30 cellular contexts compared by ENCODE assay signal in genomic region chr14:99716850-99717681, GRCh38. TPM values are rescaled to one million over a fixed set of nuclear protein-coding genes. Genes with fewer than 3 reads are reported as not detected.
DNase-seq lines count a peak whose midpoint lies in the region; ATAC-seq, FAIRE-seq and TF ChIP-seq lines count a peak whose summit lies in the region.
"Had no signal": no experiment of that assay in that cellular context is flagged by ENCODE, and none has a peak within 500 bp of the region (broad histone marks: within the 10 kb centered on the region; RNA-seq: fewer than 3 reads in every experiment).

No MANE protein-coding gene starts in this region.

- H3K4me2 ChIP-seq in BLaER1 treated with 17β-estradiol and CSF1 and Interleukin-3, amounts not matched to agents 10 nM and 100 nM, result peak overlapping the region in 7 of 11 experiments; percentile 44 to 88 (median 79); a peak in 14 of 22 replicates
- H3K4me2 ChIP-seq in H1 (ENCODE audit: insufficient read depth in 1 of 2, low read depth in 2 of 2, low read length in 2 of 2), result no peak overlapping the region
- no peak overlapping the region for H3K4me2 ChIP-seq in neuronal stem cell (ENCODE audit: insufficient read depth, low read length, poor library complexity, severe bottlenecking)

- H4K91ac ChIP-seq in H1 (replicated peaks; ENCODE audit: insufficient read length, low read length) (no peak overlapping the region), neuronal stem cell (ENCODE audit: low read depth, low read length, poor library complexity) (no peak overlapping the region)

- no peak for ATAC-seq in GM18511 (IDR thresholded peaks at IDR 0.05; ENCODE audit: unreplicated experiment)
- ATAC-seq: foreskin keratinocyte, T-cell had no signal

- peaks cover 4 to 40% (median 36%) of the 10 kb centered on the region in 10 experiments; a peak in 18 of 20 replicates for H3K4me1 ChIP-seq in BLaER1 treated with 17β-estradiol and CSF1 and Interleukin-3, amounts not matched to agents 10 nM and 100 nM
- H3K4me1 ChIP-seq in H1 (replicated peaks in 1 of 4; ENCODE audit: control insufficient read depth in 3 of 4, insufficient read depth in 4 of 4, low read length in 3 of 4), result peaks cover 0 to 2% (median 0%) of the 10 kb centered on the region in 4 experiments; a peak in 3 of 7 replicates
- peaks cover 0 to under 1% of the 10 kb centered on the region in 2 donors for H3K4me1 ChIP-seq in neuronal stem cell (ENCODE audit: control insufficient read depth in 2 of 2, insufficient read depth in 1 of 2, low read depth in 1 of 2, low read length in 2 of 2)
- H3K4me1 ChIP-seq in prostate gland (replicated peaks), result no peaks in the 10 kb centered on the region
- H3K4me1 ChIP-seq: esophagus squamous epithelium, foreskin keratinocyte, HAP-1, suprapubic skin had no signal

- CTCF ChIA-PET in H1 (lab: Charles Lee; ENCODE audit: partially characterized antibody), result interaction anchor here (0.6 to 5.1 kb wide), 8 partner anchors 13 to 230 kb away, joined by 3 to 36 read pairs (median 3); no protein-coding TSS in a partner anchor

- H3K14ac ChIP-seq in H1 (ENCODE audit: insufficient read length), result no peak overlapping the region
- H3K14ac ChIP-seq in neuronal stem cell (ENCODE audit: low read length), result peak overlapping the region; percentile 95

- H3K27ac ChIP-seq in BLaER1 treated with 17β-estradiol and CSF1 and Interleukin-3, amounts not matched to agents 10 nM and 100 nM, result peak overlapping the region in 2 of 11 experiments; percentile 75 to 77; a peak in 2 of 22 replicates
- H3K27ac ChIP-seq in H1 (ENCODE audit: low read depth, low read length) (no peak overlapping the region), neuronal stem cell (replicated peaks; ENCODE audit: low read length) (no peak overlapping the region), prostate gland (no peak overlapping the region)
- H3K27ac ChIP-seq: cardiac muscle cell, esophagus squamous epithelium, foreskin keratinocyte, HL-60, suprapubic skin had no signal

- H3K27me3 ChIP-seq in BLaER1 treated with 17β-estradiol and CSF1 and Interleukin-3, amounts not matched to agents 10 nM and 100 nM, result no peaks in the 10 kb centered on the region
- no peaks in the 10 kb centered on the region for H3K27me3 ChIP-seq in H7 (ENCODE audit: control insufficient read depth, insufficient read depth, low read length)
- H3K27me3 ChIP-seq in H1 (replicated peaks in 1 of 4; ENCODE audit: control insufficient read depth in 3 of 4, extremely low read depth in 1 of 4, insufficient read depth in 3 of 4, low read length in 3 of 4), result no peaks in the 10 kb centered on the region
- no peaks in the 10 kb centered on the region for H3K27me3 ChIP-seq in neuronal stem cell (ENCODE audit: control insufficient read depth in 3 of 3, insufficient read depth in 3 of 3, low read depth in 1 of 3, low read length in 3 of 3)
- H3K27me3 ChIP-seq in prostate gland (replicated peaks; ENCODE audit: insufficient read depth), result no peaks in the 10 kb centered on the region
- H3K27me3 ChIP-seq: cardiac muscle cell, esophagus squamous epithelium, suprapubic skin had no signal

- H2BK15ac ChIP-seq in H1 (ENCODE audit: low read length), result no peak overlapping the region
- peak overlapping the region; percentile 45 for H2BK15ac ChIP-seq in neuronal stem cell (ENCODE audit: low read length)

- no peaks in the 10 kb centered on the region for H3K79me2 ChIP-seq in H1 (ENCODE audit: control insufficient read depth in 1 of 2, insufficient read depth in 2 of 2, low read length in 2 of 2)

- H2BK20ac ChIP-seq in H1 (ENCODE audit: low read length), result no peak overlapping the region

- POLR2A ChIA-PET in H1 (lab: Charles Lee; ENCODE audit: partially characterized antibody), result interaction anchor here (1.2 kb wide), 1 partner anchor 173 kb away, joined by 3 read pairs; no protein-coding TSS in a partner anchor

- WGBS in H1 (ENCODE audit: extremely low coverage in 1 of 2, insufficient coverage in 1 of 2, insufficient read length in 1 of 2, insufficient replicate concordance in 2 of 2, low coverage in 1 of 2, low lambda C conversion rate in 2 of 2, missing lambda C conversion rate in 1 of 2), 2 experiments, result 94% methylated on average over 14 of the region's 14 CpGs; no CpG with 5 or more reads in 1 of the 2 experiments
- no CpG with 5 or more reads among the region's 14 CpGs for WGBS in neuronal stem cell (ENCODE audit: extremely low coverage in 2 of 2, insufficient read length in 2 of 2, insufficient replicate concordance in 1 of 2), 2 donors
- 92% methylated on average over 14 of the region's 14 CpGs for WGBS in prostate gland

- TF ChIP-seq CTCF in H1 (IDR thresholded peaks at IDR 0.05; ENCODE audit: control extremely low read depth in 1 of 3, insufficient read depth in 1 of 3, low read depth in 1 of 3, low read length in 3 of 3) (no peak), prostate gland (IDR thresholded peaks at IDR 0.05) (no peak)

- TF ChIP-seq EP300 in H1 (IDR thresholded peaks at IDR 0.05; ENCODE audit: borderline replicate concordance in 1 of 2, low read depth in 2 of 2, low read length in 2 of 2), result no peak

- H4K8ac ChIP-seq in H1 (ENCODE audit: extremely low read depth, insufficient read depth, low read length) (peak overlapping the region; percentile 11; the same call in 1 of the 2 replicates), neuronal stem cell (ENCODE audit: low read depth, low read length) (no peak overlapping the region)

- H3K9me3 ChIP-seq in BLaER1 treated with 17β-estradiol and CSF1 and Interleukin-3, amounts not matched to agents 10 nM and 100 nM (replicated peaks in 1 of 11), result peaks cover 0 to 9% (median 5%) of the 10 kb centered on the region in 11 experiments; a peak in 5 of 22 replicates
- H3K9me3 ChIP-seq in H1 (ENCODE audit: insufficient read depth in 2 of 2, low read depth in 1 of 2, low read length in 1 of 2) (no peaks in the 10 kb centered on the region; a peak in 1 of 4 replicates), neuronal stem cell (replicated peaks in 1 of 2; ENCODE audit: control insufficient read depth in 2 of 2, insufficient read depth in 1 of 2, low read depth in 1 of 2, low read length in 2 of 2) (peaks cover 0 to 3% of the 10 kb centered on the region in 2 donors), prostate gland (no peaks in the 10 kb centered on the region)
- H3K9me3 ChIP-seq: esophagus squamous epithelium, HAP-1, suprapubic skin had no signal

- no peak for FAIRE-seq in H1 (lab: Jason Lieb, UNC)
- FAIRE-seq: astrocyte, D721Med, GM18507 had no signal

- no peak overlapping the region for H3K4me3 ChIP-seq in BLaER1 treated with 17β-estradiol and CSF1 and Interleukin-3, amounts not matched to agents 10 nM and 100 nM
- H3K4me3 ChIP-seq in H7 (ENCODE audit: insufficient read depth, low read depth, low read length), result no peak overlapping the region
- H3K4me3 ChIP-seq in H1 (ENCODE audit: extremely low read depth in 1 of 4, insufficient read depth in 2 of 4, low read depth in 3 of 4, low read length in 4 of 4), result no peak overlapping the region
- H3K4me3 ChIP-seq in neuronal stem cell (ENCODE audit: low read length in 2 of 2), result no peak overlapping the region
- H3K4me3 ChIP-seq in prostate gland, result no peak overlapping the region
- H3K4me3 ChIP-seq: cardiac muscle cell, esophagus squamous epithelium, HAP-1, suprapubic skin had no signal

- no peaks in the 10 kb centered on the region for H4K20me1 ChIP-seq in BLaER1 treated with 17β-estradiol and CSF1 and Interleukin-3, amounts not matched to agents 10 nM and 100 nM
- H4K20me1 ChIP-seq in H1 (replicated peaks in 1 of 2; ENCODE audit: control insufficient read depth in 1 of 2, insufficient read depth in 2 of 2, low read length in 2 of 2), result no peaks in the 10 kb centered on the region

- H2BK5ac ChIP-seq in H1 (ENCODE audit: low read depth, low read length), result no peak overlapping the region
- no peak overlapping the region for H2BK5ac ChIP-seq in neuronal stem cell (ENCODE audit: low read length)

- H2BK12ac ChIP-seq in H1 (ENCODE audit: low read depth, low read length) (no peak overlapping the region), neuronal stem cell (ENCODE audit: low read length) (peak overlapping the region; percentile 41)

- H2AK5ac ChIP-seq in H1 (ENCODE audit: low read depth, low read length) (no peak overlapping the region), neuronal stem cell (ENCODE audit: low read depth, low read length) (peak overlapping the region; percentile 71)

- H3K23ac ChIP-seq in H1 (ENCODE audit: insufficient read length) (no peak overlapping the region), neuronal stem cell (ENCODE audit: low read depth, low read length, poor library complexity) (peak overlapping the region; percentile 34)

- H3K4ac ChIP-seq in H1 (replicated peaks; ENCODE audit: insufficient read length, low read depth, low read length) (no peak overlapping the region), neuronal stem cell (ENCODE audit: low read length) (no peak overlapping the region)

- intact Hi-C loops in prostate gland (cut with DNase I), result no loop called here

- no peak overlapping the region for H4K5ac ChIP-seq in H1 (ENCODE audit: insufficient read length, low read depth, low read length)

- no peaks in the 10 kb centered on the region for H3K79me1 ChIP-seq in H1 (ENCODE audit: low read depth, low read length)
- no peaks in the 10 kb centered on the region for H3K79me1 ChIP-seq in neuronal stem cell (ENCODE audit: low read depth, low read length)

- no peak overlapping the region; the same call in 1 of the 2 replicates for H3K18ac ChIP-seq in H1 (ENCODE audit: extremely low read depth, low read length)
- H3K18ac ChIP-seq in neuronal stem cell (ENCODE audit: low read length), result peak overlapping the region; percentile 76

- no peaks in the 10 kb centered on the region for H3K36me3 ChIP-seq in BLaER1 treated with 17β-estradiol and CSF1 and Interleukin-3, amounts not matched to agents 10 nM and 100 nM
- H3K36me3 ChIP-seq in H7 (replicated peaks; ENCODE audit: control insufficient read depth, insufficient read depth, low read length) (no peaks in the 10 kb centered on the region), H1 (ENCODE audit: control insufficient read depth in 2 of 4, insufficient read depth in 4 of 4, low read length in 3 of 4) (no peaks in the 10 kb centered on the region), neuronal stem cell (replicated peaks in 1 of 2; ENCODE audit: control insufficient read depth in 2 of 2, insufficient read depth in 2 of 2, low read length in 2 of 2) (no peaks in the 10 kb centered on the region), prostate gland (no peaks in the 10 kb centered on the region)
- H3K36me3 ChIP-seq: cardiac muscle cell, esophagus squamous epithelium, HAP-1, suprapubic skin had no signal

- no peaks in the 10 kb centered on the region for H3K23me2 ChIP-seq in H1 (ENCODE audit: low read depth, low read length)

- no peak for TF ChIP-seq RAD21 in H1 (IDR thresholded peaks at IDR 0.05 in 1 of 2, conservative IDR thresholded peaks at IDR 0.05 in 1 of 2; ENCODE audit: low read depth in 2 of 2, low read length in 2 of 2)

- H3K9ac ChIP-seq in BLaER1 treated with 17β-estradiol and CSF1 and Interleukin-3, amounts not matched to agents 10 nM and 100 nM, result no peak overlapping the region
- H3K9ac ChIP-seq in H1 (replicated peaks in 1 of 4; ENCODE audit: extremely low read depth in 1 of 4, low read depth in 3 of 4, low read length in 3 of 4), result no peak overlapping the region
- H3K9ac ChIP-seq in neuronal stem cell (ENCODE audit: low read depth, low read length, poor library complexity), result no peak overlapping the region

- peak; percentile 19 for DNase-seq in H7
- DNase-seq in H1 (ENCODE audit: low read depth in 1 of 2, low spot score in 2 of 2), result no peak
- DNase-seq in neuronal stem cell (ENCODE audit: low spot score), result no peak
- no peak for DNase-seq in prostate gland (ENCODE audit: low spot score)
- DNase-seq in anterior cingulate cortex (lab: John Stamatoyannopoulos, UW), result no peak
- DNase-seq in activated CD4-positive, alpha-beta T cell treated with anti-CD3 and anti-CD28 coated beads for 48 hours, result no peak
- DNase-seq: activated B cell treated with CpG ODN at 0.5 μM for 24 hours; activated CD4-positive, alpha-beta T cell treated with anti-CD3 and anti-CD28 coated beads, Interleukin-2, amount 50 U/mL, for 4 hours; activated gamma-delta T cell; activated naive CD8-positive, alpha-beta T cell treated with anti-CD3 and anti-CD28 coated beads, Interleukin-2, amount 10 ng/mL, durations not matched to agents 7 days and 5 days; cortex of kidney; esophagus squamous epithelium; foreskin keratinocyte; KG1; kidney glomerular epithelial cell; NCI-H1092 treated with DMSO at 0.1 percent for 48 hours; NCI-H1694 treated with DMSO at 0.1 percent for 48 hours; NCI-H510A; RPMI8226; stimulated activated naive CD4-positive, alpha-beta T cell treated with Interleukin-2 at 50 U/mL for 16 hours had no signal

- H2BK120ac ChIP-seq in H1 (replicated peaks; ENCODE audit: low read depth, low read length), result no peak overlapping the region
- H2BK120ac ChIP-seq in neuronal stem cell (ENCODE audit: low read depth, low read length), result peak overlapping the region; percentile 21

- TF ChIP-seq POLR2A in H1 (IDR thresholded peaks at IDR 0.05; ENCODE audit: control extremely low read depth in 1 of 2, low read depth in 2 of 2, low read length in 2 of 2) (no peak), prostate gland (IDR thresholded peaks at IDR 0.05) (no peak)

- H3K56ac ChIP-seq in H1 (replicated peaks; ENCODE audit: insufficient read length, low read depth, low read length), result no peak overlapping the region

- H2AFZ ChIP-seq in H1 (ENCODE audit: low read length), result no peak overlapping the region
- no peak overlapping the region for H2AFZ ChIP-seq in neuronal stem cell (ENCODE audit: low read length)

RNA-seq across cellular contexts. Expression of gene CYP46A1, which starts 33.0 kb away (rescaled TPM):
- 0.04 and 0.42 TPM in 2 replicates for total RNA-seq in H7 (2014; rRNA removed; shearing (Covaris generic))
- 0.71 and 1.3 TPM in 2 replicates for total RNA-seq in H1 (2021; fragmentation: NEBNext Ultra II Directional; extraction: Animal tissue kit (Norgen Biotek cat#: 25700))
- 0.41 and 0.89 TPM in 2 replicates for polyA plus RNA-seq in H1 (2011; rRNA removed)
- 0.88 TPM for polyA plus RNA-seq in H1 (2011; cell fraction: cytosol; rRNA removed)
- polyA plus RNA-seq in H1 (2011; cell fraction: nucleus; rRNA removed), result 4.4 TPM
- polyA plus RNA-seq in H1 (2012, experiment 1 of 2), result 0.60 to 1.6 TPM (median 0.87 TPM) in 4 replicates
- 0.45 TPM for polyA plus RNA-seq in H1 (2012, experiment 2 of 2)
- polyA plus RNA-seq in H1 (2013, experiment 1 of 2), result 0.63 TPM
- polyA plus RNA-seq in H1 (2013, experiment 2 of 2), result 0.57 TPM
- polyA minus RNA-seq in H1 (2011; rRNA and poly(A)+ RNA removed), result 0.63 and 0.91 TPM in 2 replicates
- polyA minus RNA-seq in H1 (2011; cell fraction: cytosol; rRNA and poly(A)+ RNA removed), result not detected
- polyA minus RNA-seq in H1 (2011; cell fraction: nucleus; rRNA and poly(A)+ RNA removed), result 1.9 TPM
- 1.5 TPM for polyA plus RNA-seq in neuronal stem cell (2013, experiment 1 of 2)
- 1.6 TPM for polyA plus RNA-seq in neuronal stem cell (2013, experiment 2 of 2)
- total RNA-seq in prostate gland, result 1 to 10 TPM in 1 of 2 donors, under 1 TPM in 1; 0.46 to 6.5 TPM
- total RNA-seq: activated B cell treated with CpG ODN at 0.5 μM for 24 hours had no signal

Comparison
In these comparisons a context has a peak if more than half of its experiments do, and no peak if none do; other contexts are left out.
1. H3K4me2 ChIP-seq: peak in BLaER1 treated with 17β-estradiol and CSF1 and Interleukin-3, amounts not matched to agents 10 nM and 100 nM (7 of 11); none in H1 (0 of 2) and neuronal stem cell (single experiment).